ENCODE assay signal across 22 cellular contexts in genomic region chr2:236617221-236617737, GRCh38. TPM values are rescaled to one million over a fixed set of nuclear protein-coding genes. Genes with fewer than 3 reads are reported as not detected.
"Had no signal": no experiment of that assay in that cellular context is flagged by ENCODE, and none has a peak within 500 bp of the region (broad histone marks: within the 10 kb centered on the region; RNA-seq: fewer than 3 reads in every experiment).

No MANE protein-coding gene starts in this region.

- H3K4me1 ChIP-seq: colonic mucosa, esophagus muscularis mucosa, foreskin keratinocyte, gastroesophageal sphincter, left lung, lower lobe of right lung had no signal

- H3K27ac ChIP-seq: colonic mucosa, esophagus muscularis mucosa, foreskin keratinocyte, gastroesophageal sphincter, heart left ventricle, hepatocyte, left lung, lower lobe of right lung had no signal

- H3K27ac Mint-ChIP-seq: dendritic cell treated with granulocyte-macrophage colony-stimulating factor and Interleukin-4, amounts not matched to agents 40 ng/mL and 50 ng/mL, for 4 days; effector memory CD8-positive, alpha-beta T cell; immature natural killer cell; natural killer cell had no signal

- H3K4me3 ChIP-seq: colonic mucosa, esophagus muscularis mucosa, gastroesophageal sphincter, heart left ventricle, hepatocyte, left lung, lower lobe of right lung had no signal

- H3K36me3 ChIP-seq: colonic mucosa, esophagus muscularis mucosa, gastroesophageal sphincter, heart left ventricle, left lung, lower lobe of right lung had no signal

- H3K4me3 Mint-ChIP-seq: dendritic cell treated with granulocyte-macrophage colony-stimulating factor and Interleukin-4, amounts not matched to agents 40 ng/mL and 50 ng/mL, for 4 days; effector memory CD8-positive, alpha-beta T cell; immature natural killer cell; natural killer cell had no signal

- H3K79me2 ChIP-seq: hepatocyte had no signal

- H3K9me3 Mint-ChIP-seq: dendritic cell treated with granulocyte-macrophage colony-stimulating factor and Interleukin-4, amounts not matched to agents 40 ng/mL and 50 ng/mL, for 4 days; effector memory CD8-positive, alpha-beta T cell; immature natural killer cell; naive thymus-derived CD4-positive, alpha-beta T cell; natural killer cell had no signal

- DNase-seq: colonic mucosa; cortex of kidney; effector CD8-positive, alpha-beta T cell; effector memory CD8-positive, alpha-beta T cell; foreskin keratinocyte; heart left ventricle; hypothalamus; immature natural killer cell; left cardiac atrium; left lung; left ventricle myocardium superior; lower lobe of right lung; mesenchymal stem cell; midbrain; naive thymus-derived CD4-positive, alpha-beta T cell; natural killer cell had no signal

- H3K9me3 ChIP-seq: colonic mucosa, esophagus muscularis mucosa, gastroesophageal sphincter, heart left ventricle, left lung, lower lobe of right lung had no signal

- H3K36me3 Mint-ChIP-seq: immature natural killer cell; naive thymus-derived CD4-positive, alpha-beta T cell; natural killer cell had no signal

- H3K4me2 ChIP-seq: hepatocyte had no signal

- ATAC-seq: effector memory CD8-positive, alpha-beta T cell; foreskin keratinocyte; gastroesophageal sphincter; heart left ventricle; left cardiac atrium; left lung; left ventricle myocardium superior; lower lobe of right lung; naive thymus-derived CD4-positive, alpha-beta T cell; natural killer cell had no signal

- H3K27me3 ChIP-seq: colonic mucosa, heart left ventricle, left lung had no signal

RNA-seq across cellular contexts. Expression of gene ACKR3, which starts 47.7 kb away (rescaled TPM):
- total RNA-seq: epithelial cell of proximal tubule, fibroblast of villous mesenchyme had no signal
